Comparison of ENCODE assay signal across 11 cellular contexts in the genomic region with DNA sequence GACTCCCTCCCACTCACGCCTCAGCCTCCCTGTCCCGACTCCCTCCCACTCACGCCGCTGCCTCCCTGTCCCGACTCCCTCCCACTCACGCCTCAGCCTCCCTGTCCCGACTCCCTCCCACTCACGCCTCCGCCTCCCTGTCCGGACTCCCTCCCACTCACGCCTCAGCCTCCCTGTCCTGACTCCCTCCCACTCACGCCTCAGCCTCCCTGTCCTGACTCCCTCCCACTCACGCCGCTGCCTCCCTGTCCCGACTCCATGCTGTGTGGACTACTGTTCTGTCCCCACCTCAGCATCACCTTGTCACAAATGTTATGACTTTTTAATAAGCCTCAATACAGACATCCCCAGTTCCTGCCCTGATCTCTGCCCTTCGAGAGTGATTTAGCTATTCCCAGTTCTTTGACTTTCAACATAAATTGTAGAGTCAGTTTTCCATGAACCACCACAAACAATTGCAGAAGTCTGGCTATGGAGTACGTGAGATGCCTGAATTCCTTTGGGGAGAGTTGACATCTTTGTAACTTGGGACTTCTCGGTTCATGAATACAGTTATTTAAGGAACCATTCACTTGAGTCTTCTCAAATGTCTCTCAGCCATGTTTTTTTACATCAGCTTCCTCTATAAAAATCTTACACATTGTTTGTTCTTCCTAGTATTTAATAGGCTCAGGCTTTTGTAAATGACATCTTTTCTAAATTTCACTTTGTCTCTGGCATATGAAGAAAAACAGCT.
DNase-seq lines count a peak whose midpoint lies in the region; ATAC-seq, FAIRE-seq and TF ChIP-seq lines count a peak whose summit lies in the region.
"Had no signal": no experiment of that assay in that cellular context is flagged by ENCODE, and none has a peak within 500 bp of the region (broad histone marks: within the 10 kb centered on the region; RNA-seq: fewer than 3 reads in every experiment).

No MANE protein-coding gene starts in this region.

- H3K27ac Mint-ChIP-seq in activated T-cell treated with anti-CD3 and anti-CD28 coated beads, Interleukin-2, amount 50 U/mL, for 24 hours: peak overlapping the region; percentile 60
- H3K27ac Mint-ChIP-seq in activated T-helper 17 cell treated with anti-CD3 and anti-CD28 coated beads, Interleukin-2, amount 50 U/mL, for 72 hours: peak overlapping the region; percentile 94
- peak overlapping the region; percentile 86 to 97 for H3K27ac Mint-ChIP-seq in stimulated activated naive CD8-positive, alpha-beta T cell treated with anti-CD3 and anti-CD28 coated beads, Interleukin-15, amount 100 ng/mL, for 72 hours

- peak; percentile 39 for FAIRE-seq in keratinocyte (lab: Jason Lieb, UNC)

- no peak overlapping the region for H3K27ac ChIP-seq in keratinocyte (ENCODE audit: control insufficient read depth, insufficient read depth, low read length)
- H3K27ac ChIP-seq: vagina had no signal

- peaks cover 39% of the 10 kb centered on the region for H3K4me1 ChIP-seq in keratinocyte (ENCODE audit: control insufficient read depth, extremely low read depth, insufficient read depth, low read length)

- no peaks in the 10 kb centered on the region for H3K27me3 ChIP-seq in keratinocyte (ENCODE audit: control insufficient read depth, extremely low read depth, insufficient read depth, low read length)
- H3K27me3 ChIP-seq: vagina had no signal

- no peaks in the 10 kb centered on the region for H3K27me3 Mint-ChIP-seq in activated T-cell treated with anti-CD3 and anti-CD28 coated beads, Interleukin-2, amount 50 U/mL, for 24 hours
- no peaks in the 10 kb centered on the region for H3K27me3 Mint-ChIP-seq in activated T-helper 17 cell treated with anti-CD3 and anti-CD28 coated beads, Interleukin-2, amount 50 U/mL, for 72 hours
- H3K27me3 Mint-ChIP-seq in stimulated activated naive CD8-positive, alpha-beta T cell treated with anti-CD3 and anti-CD28 coated beads, Interleukin-15, amount 100 ng/mL, for 72 hours: no peaks in the 10 kb centered on the region

- H3K4me1 Mint-ChIP-seq in activated T-cell treated with anti-CD3 and anti-CD28 coated beads, Interleukin-2, amount 50 U/mL, for 24 hours (ENCODE audit: low read depth): peaks cover 63% of the 10 kb centered on the region
- peaks cover 35% of the 10 kb centered on the region for H3K4me1 Mint-ChIP-seq in activated T-helper 17 cell treated with anti-CD3 and anti-CD28 coated beads, Interleukin-2, amount 50 U/mL, for 72 hours
- peaks cover 68% of the 10 kb centered on the region for H3K4me1 Mint-ChIP-seq in stimulated activated naive CD8-positive, alpha-beta T cell treated with anti-CD3 and anti-CD28 coated beads, Interleukin-15, amount 100 ng/mL, for 72 hours

- DNase-seq in activated T-cell treated with anti-CD3 and anti-CD28 coated beads, Interleukin-2, amount 50 U/mL, for 24 hours: no peak
- no peak for DNase-seq in activated T-cell treated with anti-CD3 and anti-CD28 coated beads for 4 hours
- DNase-seq in keratinocyte (ENCODE audit: low read depth, low spot score): no peak
- no peak for DNase-seq in stimulated activated naive CD8-positive, alpha-beta T cell treated with anti-CD3 and anti-CD28 coated beads, Interleukin-15, amount 100 ng/mL, for 72 hours
- DNase-seq in medulla oblongata (ENCODE audit: extremely low spot score): no peak
- DNase-seq in RPMI8226: no peak
- DNase-seq in lower leg skin (ENCODE audit: low spot score in 2 of 2): no peak
- DNase-seq: KG1, NCI-H524 treated with DMSO at 0.1 percent for 48 hours had no signal

- TF ChIP-seq POLR2A in lower leg skin (IDR thresholded peaks at IDR 0.05): no peak

- no peaks in the 10 kb centered on the region for H3K79me2 ChIP-seq in keratinocyte (ENCODE audit: control insufficient read depth, insufficient read depth, low read length)

- dilution Hi-C loops in keratinocyte (cut with MboI; ENCODE audit: extremely low pct_ligation_motif_present, low sequenced_read_pairs): no loop called here

- H3K36me3 Mint-ChIP-seq in activated T-cell treated with anti-CD3 and anti-CD28 coated beads, Interleukin-2, amount 50 U/mL, for 24 hours (ENCODE audit: low read depth): no peaks in the 10 kb centered on the region
- peaks cover 4% of the 10 kb centered on the region for H3K36me3 Mint-ChIP-seq in activated T-helper 17 cell treated with anti-CD3 and anti-CD28 coated beads, Interleukin-2, amount 50 U/mL, for 72 hours (ENCODE audit: low read depth)

- peak overlapping the region in 2 of 3 experiments; percentile 0 to 3 for H3K4me3 ChIP-seq in keratinocyte (ENCODE audit: control insufficient read depth in 2 of 3, extremely low read depth in 1 of 3, insufficient read depth in 2 of 3, low read depth in 1 of 3, low read length in 3 of 3)
- no peak overlapping the region for H3K4me3 ChIP-seq in lower leg skin (ENCODE audit: low read depth, poor library complexity, severe bottlenecking)

- H3K9me3 ChIP-seq in keratinocyte (ENCODE audit: control insufficient read depth, low read depth, low read length): no peaks in the 10 kb centered on the region
- H3K9me3 ChIP-seq: vagina had no signal

- H3K4me3 Mint-ChIP-seq in activated T-cell treated with anti-CD3 and anti-CD28 coated beads, Interleukin-2, amount 50 U/mL, for 24 hours: peak overlapping the region; percentile 45
- H3K4me3 Mint-ChIP-seq in activated T-helper 17 cell treated with anti-CD3 and anti-CD28 coated beads, Interleukin-2, amount 50 U/mL, for 72 hours: peak overlapping the region; percentile 82
- peak overlapping the region; percentile 73 to 84 for H3K4me3 Mint-ChIP-seq in stimulated activated naive CD8-positive, alpha-beta T cell treated with anti-CD3 and anti-CD28 coated beads, Interleukin-15, amount 100 ng/mL, for 72 hours

- WGBS in lower leg skin, 2 donors: 71 to 82% methylated on average over 12 to 18 of the region's 18 CpGs

- no peaks in the 10 kb centered on the region for H3K9me1 ChIP-seq in keratinocyte (ENCODE audit: control insufficient read depth, extremely low read depth, insufficient read depth, low read length)

- H3K36me3 ChIP-seq in keratinocyte (ENCODE audit: control insufficient read depth in 2 of 2, extremely low read depth in 1 of 2, insufficient read depth in 2 of 2, low read length in 2 of 2): no peaks in the 10 kb centered on the region
- H3K36me3 ChIP-seq: vagina had no signal

- H2AFZ ChIP-seq in keratinocyte (ENCODE audit: control insufficient read depth, low read length): no peak overlapping the region

- H3K9ac ChIP-seq in keratinocyte (ENCODE audit: control insufficient read depth, extremely low read depth, insufficient read depth, low read length): peak overlapping the region; percentile 0

- TF ChIP-seq CTCF in keratinocyte (optimal IDR thresholded peaks at IDR 0.05 in 1 of 3, IDR thresholded peaks at IDR 0.05 in 1 of 3, conservative IDR thresholded peaks at IDR 0.05 in 1 of 3; ENCODE audit: extremely low read depth in 1 of 3, insufficient read depth in 2 of 3, low read length in 3 of 3) (no peak), lower leg skin (IDR thresholded peaks at IDR 0.05) (no peak)

- H3K9me3 Mint-ChIP-seq in activated T-cell treated with anti-CD3 and anti-CD28 coated beads, Interleukin-2, amount 50 U/mL, for 24 hours: no peaks in the 10 kb centered on the region
- H3K9me3 Mint-ChIP-seq in activated T-helper 17 cell treated with anti-CD3 and anti-CD28 coated beads, Interleukin-2, amount 50 U/mL, for 72 hours: peaks cover 4% of the 10 kb centered on the region
- peaks cover 7 to 13% of the 10 kb centered on the region in 2 donors for H3K9me3 Mint-ChIP-seq in stimulated activated naive CD8-positive, alpha-beta T cell treated with anti-CD3 and anti-CD28 coated beads, Interleukin-15, amount 100 ng/mL, for 72 hours

- intact Hi-C loops in lower leg skin (cut with DNase I; ENCODE audit: low total_unique reads): no loop called here

- ATAC-seq in activated T-helper 17 cell treated with anti-CD3 and anti-CD28 coated beads, Interleukin-2, amount 50 U/mL, for 72 hours (replicated peaks): no peak
- ATAC-seq in stimulated activated naive CD8-positive, alpha-beta T cell treated with anti-CD3 and anti-CD28 coated beads, Interleukin-15, amount 100 ng/mL, for 72 hours: no peak

- no peaks in the 10 kb centered on the region for H4K20me1 ChIP-seq in keratinocyte (ENCODE audit: control insufficient read depth, extremely low read depth, insufficient read depth, low read length)

- H3K4me2 ChIP-seq in keratinocyte (ENCODE audit: control insufficient read depth, extremely low read depth, insufficient read depth, low read depth, low read length): peak overlapping the region; percentile 42
